In the genomic region with DNA sequence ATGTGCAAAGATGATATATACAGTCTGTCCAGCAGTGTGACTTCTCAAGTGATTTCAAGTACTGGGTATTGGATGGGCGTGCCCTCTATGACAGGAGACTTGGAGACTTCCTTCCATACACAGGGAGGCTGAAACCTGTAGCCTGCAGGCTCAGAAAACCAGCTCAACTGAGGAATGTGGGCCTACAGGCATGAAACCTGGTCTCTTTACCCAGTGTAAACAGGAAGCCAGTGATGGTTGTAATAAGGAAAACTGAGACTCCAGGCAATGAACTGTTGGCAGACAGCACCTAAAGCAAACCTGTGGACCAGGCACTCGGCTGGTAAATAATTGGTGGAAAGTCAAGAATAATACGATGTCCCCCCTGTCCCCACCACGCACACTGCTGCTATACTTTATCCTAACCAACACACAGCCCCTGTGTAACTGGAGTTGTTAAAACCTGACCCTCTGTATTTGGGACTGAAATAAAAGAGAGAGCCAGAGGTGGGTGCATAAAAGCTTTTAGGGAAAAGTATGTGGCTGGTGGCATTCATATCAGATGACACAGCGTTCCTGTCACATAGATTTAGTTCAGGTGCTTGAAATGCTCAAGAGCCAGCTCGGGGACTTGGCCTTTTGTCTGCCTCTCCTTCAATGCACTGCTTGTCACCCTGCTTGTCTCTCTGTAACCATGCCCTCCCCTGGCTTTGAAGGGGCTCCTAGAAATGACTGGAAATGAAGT, we compare ENCODE assay signal across 11 cellular contexts.
DNase-seq lines count a peak whose midpoint lies in the region; ATAC-seq, FAIRE-seq and TF ChIP-seq lines count a peak whose summit lies in the region.
"Had no signal": no experiment of that assay in that cellular context is flagged by ENCODE, and none has a peak within 500 bp of the region (broad histone marks: within the 10 kb centered on the region; RNA-seq: fewer than 3 reads in every experiment).

No MANE protein-coding gene starts in this region.

- TF ChIP-seq POLR2A in esophagus squamous epithelium (IDR thresholded peaks at IDR 0.05) = no peak

- ATAC-seq in pancreas = peak in 3 of 4 donors; percentile 20 to 67 (median 32)
- no peak for ATAC-seq in GM19467 (IDR thresholded peaks at IDR 0.05; ENCODE audit: unreplicated experiment)
- ATAC-seq: SK-N-SH treated with all-trans-retinoic acid at 6 μM for 48 hours had no signal

- no peaks in the 10 kb centered on the region for H3K27me3 ChIP-seq in pancreas
- H3K27me3 ChIP-seq in esophagus squamous epithelium = no peaks in the 10 kb centered on the region

- peaks cover 21% of the 10 kb centered on the region for H3K9me3 Mint-ChIP-seq in activated T-helper 2 cell treated with anti-CD3 and anti-CD28 coated beads, Interferon-gamma antibody, Interleukin-2, Interleukin-4, amounts not matched to agents 10 μg/mL and 5 μg/mL and 100 μg/mL, durations not matched to agents 14 hours and 24 hours and 36 hours

- H3K36me3 ChIP-seq in pancreas (no peaks in the 10 kb centered on the region), esophagus squamous epithelium (no peaks in the 10 kb centered on the region)

- no peaks in the 10 kb centered on the region for H3K27me3 Mint-ChIP-seq in activated T-helper 2 cell treated with anti-CD3 and anti-CD28 coated beads, Interferon-gamma antibody, Interleukin-2, Interleukin-4, amounts not matched to agents 10 μg/mL and 5 μg/mL and 100 μg/mL, durations not matched to agents 14 hours and 24 hours and 36 hours (ENCODE audit: low read depth)

- H3K4me1 Mint-ChIP-seq in activated T-helper 2 cell treated with anti-CD3 and anti-CD28 coated beads, Interferon-gamma antibody, Interleukin-2, Interleukin-4, amounts not matched to agents 10 μg/mL and 5 μg/mL and 100 μg/mL, durations not matched to agents 14 hours and 24 hours and 36 hours (ENCODE audit: low read depth) = peaks cover 81% of the 10 kb centered on the region

- peak overlapping the region; percentile 49 for H3K4me3 Mint-ChIP-seq in activated T-helper 2 cell treated with anti-CD3 and anti-CD28 coated beads, Interferon-gamma antibody, Interleukin-2, Interleukin-4, amounts not matched to agents 10 μg/mL and 5 μg/mL and 100 μg/mL, durations not matched to agents 14 hours and 24 hours and 36 hours (ENCODE audit: low read depth)

- TF ChIP-seq CTCF in pancreas (IDR thresholded peaks at IDR 0.05) (no peak), esophagus squamous epithelium (IDR thresholded peaks at IDR 0.05) (no peak)

- no peak for FAIRE-seq in pancreas (lab: Jason Lieb, UNC)
- FAIRE-seq: endometrium had no signal

- H3K27ac ChIP-seq in pancreas = no peak overlapping the region
- peak overlapping the region in 1 of 4 donors; percentile 10 for H3K27ac ChIP-seq in esophagus squamous epithelium
- H3K27ac ChIP-seq: parathyroid adenoma had no signal

- H3K4me1 ChIP-seq in pancreas (no peaks in the 10 kb centered on the region), esophagus squamous epithelium (no peaks in the 10 kb centered on the region)
- H3K4me1 ChIP-seq: parathyroid adenoma had no signal

- H3K4me3 ChIP-seq in pancreas (no peak overlapping the region), esophagus squamous epithelium (no peak overlapping the region)

- H3K36me3 Mint-ChIP-seq in activated T-helper 2 cell treated with anti-CD3 and anti-CD28 coated beads, Interferon-gamma antibody, Interleukin-2, Interleukin-4, amounts not matched to agents 10 μg/mL and 5 μg/mL and 100 μg/mL, durations not matched to agents 14 hours and 24 hours and 36 hours (ENCODE audit: low read depth) = peaks cover 100% of the 10 kb centered on the region

- H3K9me3 ChIP-seq in pancreas = no peaks in the 10 kb centered on the region
- no peaks in the 10 kb centered on the region for H3K9me3 ChIP-seq in esophagus squamous epithelium

- intact Hi-C loops in activated T-helper 2 cell treated with anti-CD3 and anti-CD28 coated beads, Interferon-gamma antibody, Interleukin-2, Interleukin-4, amounts not matched to agents 10 μg/mL and 5 μg/mL and 100 μg/mL, durations not matched to agents 14 hours and 24 hours and 36 hours (cut with micrococcal nuclease) = no loop called here
- intact Hi-C loops in pancreas (cut with DNase I) = no loop called here
- intact Hi-C loops in esophagus squamous epithelium (cut with DNase I) = no loop called here

- H3K27ac Mint-ChIP-seq in activated T-helper 2 cell treated with anti-CD3 and anti-CD28 coated beads, Interferon-gamma antibody, Interleukin-2, Interleukin-4, amounts not matched to agents 10 μg/mL and 5 μg/mL and 100 μg/mL, durations not matched to agents 14 hours and 24 hours and 36 hours = peak overlapping the region; percentile 69

- peak; percentile 56 for DNase-seq in ELR (ENCODE audit: low read depth)
- peak; percentile 75 for DNase-seq in NCI-H1436 treated with DMSO at 0.1 percent for 48 hours (lab: John Stamatoyannopoulos, UW)
- DNase-seq in activated T-helper 2 cell treated with anti-CD3 and anti-CD28 coated beads, Interferon-gamma antibody, Interleukin-2, Interleukin-4, amounts not matched to agents 10 μg/mL and 5 μg/mL and 100 μg/mL, durations not matched to agents 14 hours and 24 hours and 36 hours (ENCODE audit: low spot score) = no peak
- no peak for DNase-seq in pancreas
- no peak for DNase-seq in stimulated activated CD4-positive, alpha-beta T cell treated with anti-CD3 and anti-CD28 coated beads, Interleukin-1b, Interleukin-23, amount 100 ng/mL, for 48 hours
- DNase-seq in cerebellar cortex (ENCODE audit: low spot score) = no peak
- DNase-seq in esophagus squamous epithelium (lab: John Stamatoyannopoulos, UW) = no peak

- WGBS in pancreas, 2 donors = 59 to 69% methylated on average over 6 of the region's 6 CpGs
- WGBS in esophagus squamous epithelium, 2 donors = 49 to 54% methylated on average over 5 to 6 of the region's 6 CpGs

Comparison
In these comparisons a context has a peak if more than half of its experiments do, and no peak if none do; other contexts are left out.
1. DNase-seq: peak in ELR (single experiment) and NCI-H1436 treated with DMSO at 0.1 percent for 48 hours (single experiment); none in activated T-helper 2 cell treated with anti-CD3 and anti-CD28 coated beads, Interferon-gamma antibody, Interleukin-2, Interleukin-4, amounts not matched to agents 10 μg/mL and 5 μg/mL and 100 μg/mL, durations not matched to agents 14 hours and 24 hours and 36 hours (single experiment), pancreas (0 of 6), stimulated activated CD4-positive, alpha-beta T cell treated with anti-CD3 and anti-CD28 coated beads, Interleukin-1b, Interleukin-23, amount 100 ng/mL, for 48 hours (single experiment), cerebellar cortex (single experiment) and esophagus squamous epithelium (single experiment).